26 cellular contexts compared by ENCODE assay signal in genomic region chr9:134933076-134933659, GRCh38. TPM values are rescaled to one million over a fixed set of nuclear protein-coding genes. Genes with fewer than 3 reads are reported as not detected.
DNase-seq lines count a peak whose midpoint lies in the region; ATAC-seq, FAIRE-seq and TF ChIP-seq lines count a peak whose summit lies in the region.
"Had no signal": no experiment of that assay in that cellular context is flagged by ENCODE, and none has a peak within 500 bp of the region (broad histone marks: within the 10 kb centered on the region; RNA-seq: fewer than 3 reads in every experiment).

No MANE protein-coding gene starts in this region.

- H3K27me3 Mint-ChIP-seq in naive B cell (peaks cover 7 to 14% (median 13%) of the 10 kb centered on the region in 3 donors), WTC11 (ENCODE audit: low read depth) (no peaks in the 10 kb centered on the region)

- no peak overlapping the region for H2AFZ ChIP-seq in SU-DHL-6 (ENCODE audit: low read depth, low read length, severe bottlenecking)

- POLR2A ChIA-PET in WTC11 (lab: Charles Lee) = no interaction called here

- no peaks in the 10 kb centered on the region for H3K27me3 ChIP-seq in SU-DHL-6 (ENCODE audit: low read length)
- H3K27me3 ChIP-seq: BE2C had no signal

- FAIRE-seq in urothelium cell line (lab: Jason Lieb, UNC) = no peak
- FAIRE-seq: H54 had no signal

- H3K9me2 ChIP-seq in SU-DHL-6 (replicated peaks; ENCODE audit: insufficient read depth, low read length) = no peaks in the 10 kb centered on the region

- H3K9me3 ChIP-seq in SU-DHL-6 (ENCODE audit: insufficient read depth, low read length) = no peaks in the 10 kb centered on the region
- H3K9me3 ChIP-seq: BE2C, SJCRH30 had no signal

- CTCF ChIA-PET in WTC11 (lab: Charles Lee) = no interaction called here

- no peak for TF ChIP-seq CTCF in GM12864 (IDR thresholded peaks at IDR 0.05; ENCODE audit: low read depth, low read length, missing control alignments)
- TF ChIP-seq CTCF in SU-DHL-6 (IDR thresholded peaks at IDR 0.05; ENCODE audit: insufficient read depth, low read length, poor library complexity, severe bottlenecking) = no peak
- no peak for TF ChIP-seq CTCF in WTC11 (IDR thresholded peaks at IDR 0.05)

- H3K79me2 ChIP-seq in SU-DHL-6 (ENCODE audit: insufficient read depth, low read length) = no peaks in the 10 kb centered on the region

- H3K36me3 Mint-ChIP-seq in naive B cell (no peaks in the 10 kb centered on the region), WTC11 (no peaks in the 10 kb centered on the region)

- H3K9me3 Mint-ChIP-seq in naive B cell (peaks cover 0 to 3% (median 0%) of the 10 kb centered on the region in 7 donors), WTC11 (no peaks in the 10 kb centered on the region)
- H3K9me3 Mint-ChIP-seq: CD4-positive, alpha-beta T cell; HFFc6 had no signal

- peaks cover 31% of the 10 kb centered on the region for H3F3A ChIP-seq in SU-DHL-6 (ENCODE audit: insufficient read depth)

- peaks cover 67 to 90% (median 88%) of the 10 kb centered on the region in 3 donors for H3K4me1 Mint-ChIP-seq in naive B cell
- H3K4me1 Mint-ChIP-seq in WTC11 = peaks cover 4% of the 10 kb centered on the region; the same call in 1 of the 2 replicates

- H3K4me3 Mint-ChIP-seq in naive B cell = peak overlapping the region in 6 of 8 donors; percentile 32 to 69 (median 49)
- H3K4me3 Mint-ChIP-seq in WTC11 = no peak overlapping the region
- H3K4me3 Mint-ChIP-seq: CD4-positive, alpha-beta T cell; HFFc6 had no signal

- DNase-seq in NCI-H2171 treated with DMSO at 0.1 percent for 48 hours (lab: John Stamatoyannopoulos, UW) (peak; percentile 25), NCI-H2171 (lab: John Stamatoyannopoulos, UW) (no peak), GM12864 (ENCODE audit: low read depth) (no peak), naive B cell (no peak), WTC11 (ENCODE audit: low spot score) (no peak), NCI-H2227 (lab: John Stamatoyannopoulos, UW; ENCODE audit: unreplicated experiment) (no peak), urothelium cell line (ENCODE audit: low spot score) (no peak)
- DNase-seq: BE2C; CD4-positive, alpha-beta T cell; DMS153; GF-D8; HFFc6; MM.1S; NCI-H1092; NCI-H1436 treated with DMSO at 0.1 percent for 48 hours; NCI-H2029; NCI-H446 treated with DMSO at 0.1 percent for 48 hours; NCI-H774; PC-3; RPMI8226; SJCRH30 had no signal

- peak overlapping the region; percentile 24; the same call in 1 of the 2 replicates for H3K27ac ChIP-seq in SU-DHL-6 (ENCODE audit: low read depth, low read length)
- H3K27ac ChIP-seq: 22Rv1, SJCRH30 had no signal

- ATAC-seq in naive B cell (ENCODE audit: low read depth in 2 of 2) = no peak
- ATAC-seq in WTC11 = no peak
- ATAC-seq: PC-3 had no signal

- no peaks in the 10 kb centered on the region for H4K20me1 ChIP-seq in SU-DHL-6 (ENCODE audit: low read depth, low read length)

- H3K27ac Mint-ChIP-seq in naive B cell (peak overlapping the region in 3 of 6 donors; percentile 20 to 61 (median 54)), WTC11 (no peak overlapping the region)
- H3K27ac Mint-ChIP-seq: CD4-positive, alpha-beta T cell; HFFc6 had no signal

- peak overlapping the region; percentile 55 for H3K4me3 ChIP-seq in GM12864 (ENCODE audit: low read depth, low read length)
- H3K4me3 ChIP-seq in SU-DHL-6 (ENCODE audit: insufficient read depth, low read length, poor library complexity, severe bottlenecking) = no peak overlapping the region
- H3K4me3 ChIP-seq: SJCRH30 had no signal

- no peaks in the 10 kb centered on the region for H3K36me3 ChIP-seq in SU-DHL-6 (ENCODE audit: low read length)
- H3K36me3 ChIP-seq: BE2C, SJCRH30 had no signal

- no peak overlapping the region for H3K4me2 ChIP-seq in SU-DHL-6 (ENCODE audit: low read depth, low read length, poor library complexity, severe bottlenecking)

- H3K9ac ChIP-seq in SU-DHL-6 (ENCODE audit: low read length) = no peak overlapping the region; the same call in 1 of the 2 replicates

TF ChIP-seq in WTC11, 78 proteins besides CTCF, POLR2A, EP300 and RAD21:
- TF ChIP-seq, protein P1, sequence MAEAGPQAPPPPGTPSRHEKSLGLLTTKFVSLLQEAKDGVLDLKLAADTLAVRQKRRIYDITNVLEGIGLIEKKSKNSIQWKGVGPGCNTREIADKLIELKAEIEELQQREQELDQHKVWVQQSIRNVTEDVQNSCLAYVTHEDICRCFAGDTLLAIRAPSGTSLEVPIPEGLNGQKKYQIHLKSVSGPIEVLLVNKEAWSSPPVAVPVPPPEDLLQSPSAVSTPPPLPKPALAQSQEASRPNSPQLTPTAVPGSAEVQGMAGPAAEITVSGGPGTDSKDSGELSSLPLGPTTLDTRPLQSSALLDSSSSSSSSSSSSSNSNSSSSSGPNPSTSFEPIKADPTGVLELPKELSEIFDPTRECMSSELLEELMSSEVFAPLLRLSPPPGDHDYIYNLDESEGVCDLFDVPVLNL (CRISPR knock-in tag; IDR thresholded peaks at IDR 0.05; ENCODE audit: borderline replicate concordance, low read depth) = no peak
- no peak for TF ChIP-seq TEAD1 (CRISPR knock-in tag; IDR thresholded peaks at IDR 0.05)
- no peak for TF ChIP-seq USF1 (CRISPR knock-in tag; IDR thresholded peaks at IDR 0.05)
- no peak for TF ChIP-seq JUN (CRISPR knock-in tag; IDR thresholded peaks at IDR 0.05)
- TF ChIP-seq, protein P2, sequence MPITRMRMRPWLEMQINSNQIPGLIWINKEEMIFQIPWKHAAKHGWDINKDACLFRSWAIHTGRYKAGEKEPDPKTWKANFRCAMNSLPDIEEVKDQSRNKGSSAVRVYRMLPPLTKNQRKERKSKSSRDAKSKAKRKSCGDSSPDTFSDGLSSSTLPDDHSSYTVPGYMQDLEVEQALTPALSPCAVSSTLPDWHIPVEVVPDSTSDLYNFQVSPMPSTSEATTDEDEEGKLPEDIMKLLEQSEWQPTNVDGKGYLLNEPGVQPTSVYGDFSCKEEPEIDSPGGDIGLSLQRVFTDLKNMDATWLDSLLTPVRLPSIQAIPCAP (CRISPR knock-in tag; IDR thresholded peaks at IDR 0.05) = no peak
- no peak for TF ChIP-seq ZNF317 (CRISPR knock-in tag; IDR thresholded peaks at IDR 0.05; ENCODE audit: borderline replicate concordance, low read depth)
- no peak for TF ChIP-seq ZBTB43 (CRISPR knock-in tag; IDR thresholded peaks at IDR 0.05)
- no peak for TF ChIP-seq ZNF423 (CRISPR knock-in tag; IDR thresholded peaks at IDR 0.05)
- TF ChIP-seq, protein P3, sequence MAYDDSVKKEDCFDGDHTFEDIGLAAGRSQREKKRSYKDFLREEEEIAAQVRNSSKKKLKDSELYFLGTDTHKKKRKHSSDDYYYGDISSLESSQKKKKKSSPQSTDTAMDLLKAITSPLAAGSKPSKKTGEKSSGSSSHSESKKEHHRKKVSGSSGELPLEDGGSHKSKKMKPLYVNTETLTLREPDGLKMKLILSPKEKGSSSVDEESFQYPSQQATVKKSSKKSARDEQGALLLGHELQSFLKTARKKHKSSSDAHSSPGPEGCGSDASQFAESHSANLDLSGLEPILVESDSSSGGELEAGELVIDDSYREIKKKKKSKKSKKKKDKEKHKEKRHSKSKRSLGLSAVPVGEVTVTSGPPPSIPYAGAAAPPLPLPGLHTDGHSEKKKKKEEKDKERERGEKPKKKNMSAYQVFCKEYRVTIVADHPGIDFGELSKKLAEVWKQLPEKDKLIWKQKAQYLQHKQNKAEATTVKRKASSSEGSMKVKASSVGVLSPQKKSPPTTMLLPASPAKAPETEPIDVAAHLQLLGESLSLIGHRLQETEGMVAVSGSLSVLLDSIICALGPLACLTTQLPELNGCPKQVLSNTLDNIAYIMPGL (CRISPR knock-in tag; IDR thresholded peaks at IDR 0.05) = no peak
- no peak for TF ChIP-seq ESRRA (CRISPR knock-in tag; IDR thresholded peaks at IDR 0.05; ENCODE audit: borderline replicate concordance)
- TF ChIP-seq FOXJ3 (CRISPR knock-in tag; IDR thresholded peaks at IDR 0.05; ENCODE audit: borderline replicate concordance) = no peak
- TF ChIP-seq, protein P4, sequence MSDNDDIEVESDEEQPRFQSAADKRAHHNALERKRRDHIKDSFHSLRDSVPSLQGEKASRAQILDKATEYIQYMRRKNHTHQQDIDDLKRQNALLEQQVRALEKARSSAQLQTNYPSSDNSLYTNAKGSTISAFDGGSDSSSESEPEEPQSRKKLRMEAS (CRISPR knock-in tag; IDR thresholded peaks at IDR 0.05) = no peak
- TF ChIP-seq TCF7 (CRISPR knock-in tag; IDR thresholded peaks at IDR 0.05; ENCODE audit: low read depth) = no peak

RNA-seq across cellular contexts. Expression of gene FCN1, which starts 15.5 kb away (rescaled TPM):
- polyA plus RNA-seq in naive B cell (ENCODE audit: low read depth in 6 of 6) = 10 to 100 TPM in 2 of 6 donors, 1 to 10 TPM in 4; 2.6 to 33.1 (median 7.9) TPM
- total RNA-seq in WTC11 (2021) = 0.09 TPM in 1 of 3 replicates, not detected in the others
- total RNA-seq: HFFc6, LHCN-M2, PC-3, SJCRH30 had no signal
- polyA plus RNA-seq: AG04450 had no signal

RNA-seq across cellular contexts. Expression of gene FCN2, which starts 52.6 kb away (rescaled TPM):
- not detected for polyA plus RNA-seq in naive B cell (ENCODE audit: low read depth in 6 of 6)
- not detected in 3 replicates for total RNA-seq in WTC11 (2021)
- total RNA-seq: CD4-positive, alpha-beta T cell; HFFc6; LHCN-M2; PC-3; SJCRH30 had no signal
- polyA plus RNA-seq: AG04450 had no signal
